In genomic region chr2:232418056-232418455, GRCh38 we compare ENCODE assay signal across 2 cellular contexts.
TF ChIP-seq lines count a peak whose summit lies in the region.

No MANE protein-coding gene starts in this region.

TF ChIP-seq in SK-N-SH treated with all-trans-retinoic acid at 6 μM for 48 hours, 23 proteins besides CTCF, POLR2A, EP300 and RAD21 (continued from another document):
- no peak for TF ChIP-seq TSHZ2 (CRISPR knock-in tag; IDR thresholded peaks at IDR 0.05)
- no peak for TF ChIP-seq RARB (CRISPR knock-in tag; IDR thresholded peaks at IDR 0.05)
- no peak for TF ChIP-seq CSRNP3 (CRISPR knock-in tag; IDR thresholded peaks at IDR 0.05)
- TF ChIP-seq ZNF565 (CRISPR knock-in tag; conservative IDR thresholded peaks at IDR 0.05; ENCODE audit: low read depth): no peak
- TF ChIP-seq ZFP30 (CRISPR knock-in tag; IDR thresholded peaks at IDR 0.05): no peak
- no peak for TF ChIP-seq TOX (CRISPR knock-in tag; IDR thresholded peaks at IDR 0.05; ENCODE audit: borderline replicate concordance)
- TF ChIP-seq ZNF70 (CRISPR knock-in tag; IDR thresholded peaks at IDR 0.05): no peak
- no peak for TF ChIP-seq BACH2 (CRISPR knock-in tag; IDR thresholded peaks at IDR 0.05; ENCODE audit: borderline replicate concordance)
- TF ChIP-seq GLIS3 (CRISPR knock-in tag; IDR thresholded peaks at IDR 0.05): no peak
- TF ChIP-seq ESRRG (CRISPR knock-in tag; IDR thresholded peaks at IDR 0.05): no peak
- TF ChIP-seq ARNTL (CRISPR knock-in tag; IDR thresholded peaks at IDR 0.05; ENCODE audit: borderline replicate concordance, low read depth): no peak
- no peak for TF ChIP-seq PPARA (CRISPR knock-in tag; IDR thresholded peaks at IDR 0.05; ENCODE audit: borderline replicate concordance)

TF ChIP-seq in WTC11, 78 proteins besides CTCF, POLR2A, EP300 and RAD21 (continued from another document):
- no peak for TF ChIP-seq ATF2 (CRISPR knock-in tag; IDR thresholded peaks at IDR 0.05; ENCODE audit: borderline replicate concordance, low read depth)
